21 cellular contexts compared by ENCODE assay signal in the genomic region with DNA sequence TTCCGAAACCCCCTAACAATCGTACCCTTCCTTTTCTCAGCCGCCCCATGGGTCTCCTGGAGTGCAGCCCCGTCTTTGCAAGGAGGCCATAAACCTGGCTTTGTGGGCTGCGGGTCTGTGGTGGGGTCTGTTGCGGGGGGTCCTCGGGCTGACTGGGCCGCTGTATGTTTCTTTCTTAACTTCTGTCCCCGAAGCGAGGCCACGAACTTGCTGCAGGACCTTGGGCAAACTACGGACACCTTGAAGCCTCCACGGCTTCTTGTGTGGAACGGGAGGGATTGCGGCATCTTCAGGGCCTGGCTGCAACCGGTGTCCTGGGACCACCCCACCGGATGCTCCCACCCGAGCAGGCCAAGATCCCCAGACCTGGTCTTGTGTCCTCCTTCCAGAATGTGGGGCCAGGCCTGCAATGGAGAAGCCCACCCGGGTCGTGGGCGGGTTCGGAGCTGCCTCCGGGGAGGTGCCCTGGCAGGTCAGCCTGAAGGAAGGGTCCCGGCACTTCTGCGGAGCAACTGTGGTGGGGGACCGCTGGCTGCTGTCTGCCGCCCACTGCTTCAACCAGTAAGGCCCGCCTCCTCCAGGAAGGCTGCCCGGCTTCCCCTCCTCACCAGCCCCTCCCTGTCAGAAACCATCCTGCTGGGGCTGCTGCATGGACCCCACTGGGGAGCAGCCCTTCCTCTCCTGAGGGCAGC. TPM values are rescaled to one million over a fixed set of nuclear protein-coding genes. Genes with fewer than 3 reads are reported as not detected.
DNase-seq lines count a peak whose midpoint lies in the region; ATAC-seq, FAIRE-seq and TF ChIP-seq lines count a peak whose summit lies in the region.
"Had no signal": no experiment of that assay in that cellular context is flagged by ENCODE, and none has a peak within 500 bp of the region (broad histone marks: within the 10 kb centered on the region; RNA-seq: fewer than 3 reads in every experiment).

No MANE protein-coding gene starts in this region.

- no peak overlapping the region for H2AFZ ChIP-seq in GM23338
- H2AFZ ChIP-seq in H1 (ENCODE audit: low read length): no peak overlapping the region
- no peak overlapping the region for H2AFZ ChIP-seq in PC-3 (ENCODE audit: low read length)

- no peak overlapping the region for H2AK5ac ChIP-seq in H1 (ENCODE audit: low read depth, low read length)

- no peaks in the 10 kb centered on the region for H3K36me3 ChIP-seq in GM23338 (ENCODE audit: insufficient read depth)
- no peaks in the 10 kb centered on the region; a peak in 2 of 8 replicates for H3K36me3 ChIP-seq in H1 (ENCODE audit: control insufficient read depth in 2 of 4, insufficient read depth in 4 of 4, low read length in 3 of 4)
- no peaks in the 10 kb centered on the region for H3K36me3 ChIP-seq in PC-3 (ENCODE audit: low read depth, low read length)

- no peak overlapping the region for H2BK15ac ChIP-seq in H1 (ENCODE audit: low read length)

- H3K27ac ChIP-seq in A549 (no peak overlapping the region), GM23338 (ENCODE audit: low read depth) (no peak overlapping the region), H1 (ENCODE audit: low read depth, low read length) (no peak overlapping the region), PC-3 (ENCODE audit: low read length) (no peak overlapping the region)
- H3K27ac ChIP-seq: SK-N-MC had no signal

- H4K20me1 ChIP-seq in GM23338 (replicated peaks; ENCODE audit: insufficient read depth): no peaks in the 10 kb centered on the region
- peaks cover 0 to 1% of the 10 kb centered on the region in 2 experiments for H4K20me1 ChIP-seq in H1 (replicated peaks in 1 of 2; ENCODE audit: control insufficient read depth in 1 of 2, insufficient read depth in 2 of 2, low read length in 2 of 2)
- no peaks in the 10 kb centered on the region for H4K20me1 ChIP-seq in PC-3 (ENCODE audit: low read length)

- H3K4me3 Mint-ChIP-seq in GM23338: no peak overlapping the region
- no peak overlapping the region for H3K4me3 Mint-ChIP-seq in nephron progenitor cell
- H3K4me3 Mint-ChIP-seq: CD4-positive, alpha-beta memory T cell had no signal

- no peak overlapping the region for H2BK120ac ChIP-seq in H1 (replicated peaks; ENCODE audit: low read depth, low read length)

- intact Hi-C loops in PC-3 (cut with micrococcal nuclease): no loop called here

- TF ChIP-seq POLR2A in A549 (IDR thresholded peaks at IDR 0.05; ENCODE audit: low read length): no peak
- TF ChIP-seq POLR2A in H1 (IDR thresholded peaks at IDR 0.05; ENCODE audit: control extremely low read depth in 1 of 2, low read depth in 2 of 2, low read length in 2 of 2): no peak

- H3K27me3 Mint-ChIP-seq in GM23338 (ENCODE audit: insufficient read depth, low read depth, poor library complexity) (peaks cover 13% of the 10 kb centered on the region), nephron progenitor cell (ENCODE audit: low read depth, poor library complexity) (peaks cover 7% of the 10 kb centered on the region)

- H3K23me2 ChIP-seq in H1 (ENCODE audit: low read depth, low read length): no peaks in the 10 kb centered on the region

- DNase-seq in A549 (ENCODE audit: low read depth in 1 of 2, low spot score in 1 of 2) (no peak), GM23338 (ENCODE audit: low spot score) (peak; percentile 35), H1 (ENCODE audit: low read depth in 1 of 2, low spot score in 2 of 2) (peak in 1 of 2 experiments; percentile 52), nephron progenitor cell (no peak), frontal cortex (ENCODE audit: low spot score in 2 of 2) (no peak), PC-3 (no peak), GM10266 (ENCODE audit: extremely low spot score) (no peak)
- DNase-seq: AML-193; CD4-positive, alpha-beta memory T cell; DMS79 treated with DMSO at 0.1 percent for 48 hours; KBM-7; NCI-H146; NCI-H2107; NCI-H226; NCI-H526 had no signal

- no peaks in the 10 kb centered on the region for H3K79me2 ChIP-seq in GM23338 (replicated peaks; ENCODE audit: insufficient read depth)
- no peaks in the 10 kb centered on the region for H3K79me2 ChIP-seq in H1 (ENCODE audit: control insufficient read depth in 1 of 2, insufficient read depth in 2 of 2, low read length in 2 of 2)
- H3K79me2 ChIP-seq in PC-3 (ENCODE audit: low read length): no peaks in the 10 kb centered on the region

- no peak for TF ChIP-seq RAD21 in A549 (conservative IDR thresholded peaks at IDR 0.05 in 1 of 2, IDR thresholded peaks at IDR 0.05 in 1 of 2)
- no peak for TF ChIP-seq RAD21 in H1 (IDR thresholded peaks at IDR 0.05 in 1 of 2, conservative IDR thresholded peaks at IDR 0.05 in 1 of 2; ENCODE audit: low read depth in 2 of 2, low read length in 2 of 2)

- H3K9ac ChIP-seq in H1 (replicated peaks in 1 of 4; ENCODE audit: extremely low read depth in 1 of 4, low read depth in 3 of 4, low read length in 3 of 4) (no peak overlapping the region), PC-3 (ENCODE audit: low read length) (no peak overlapping the region)

- H3K56ac ChIP-seq in H1 (replicated peaks; ENCODE audit: insufficient read length, low read depth, low read length): no peak overlapping the region

- peak overlapping the region; percentile 57 for H4K8ac ChIP-seq in H1 (ENCODE audit: extremely low read depth, insufficient read depth, low read length)

- H3K4me3 ChIP-seq in A549: no peak overlapping the region
- H3K4me3 ChIP-seq in GM23338: no peak overlapping the region
- H3K4me3 ChIP-seq in H1 (ENCODE audit: extremely low read depth in 1 of 4, insufficient read depth in 2 of 4, low read depth in 3 of 4, low read length in 4 of 4): no peak overlapping the region
- no peak overlapping the region for H3K4me3 ChIP-seq in PC-3 (ENCODE audit: low read length)
- H3K4me3 ChIP-seq: HAP-1, SK-N-MC had no signal

- H3K14ac ChIP-seq in H1 (ENCODE audit: insufficient read length): no peak overlapping the region

- no peaks in the 10 kb centered on the region for H3K79me1 ChIP-seq in H1 (ENCODE audit: low read depth, low read length)

- H3K9me3 ChIP-seq in A549 (no peaks in the 10 kb centered on the region), H1 (ENCODE audit: insufficient read depth in 2 of 2, low read depth in 1 of 2, low read length in 1 of 2) (no peaks in the 10 kb centered on the region), PC-3 (ENCODE audit: low read length) (no peaks in the 10 kb centered on the region)
- H3K9me3 ChIP-seq: HAP-1 had no signal

- H3K4me1 ChIP-seq in A549: no peaks in the 10 kb centered on the region
- no peaks in the 10 kb centered on the region for H3K4me1 ChIP-seq in GM23338 (ENCODE audit: insufficient read depth)
- peaks cover 0 to 4% (median 0%) of the 10 kb centered on the region in 4 experiments; a peak in 2 of 7 replicates for H3K4me1 ChIP-seq in H1 (replicated peaks in 1 of 4; ENCODE audit: control insufficient read depth in 3 of 4, insufficient read depth in 4 of 4, low read length in 3 of 4)
- no peaks in the 10 kb centered on the region for H3K4me1 ChIP-seq in PC-3 (ENCODE audit: insufficient read depth, low read length)
- H3K4me1 ChIP-seq: HAP-1 had no signal

- no peak overlapping the region for H2BK5ac ChIP-seq in H1 (ENCODE audit: low read depth, low read length)

- CTCF ChIA-PET in A549 (lab: Yijun Ruan, JAX) (interaction anchor here (0.9 to 1.0 kb wide), 2 partner anchors 17 to 199 kb away, joined by 3 read pairs; no protein-coding TSS in a partner anchor), H1 (lab: Charles Lee; ENCODE audit: partially characterized antibody) (interaction anchor here (1.1 to 2.0 kb wide), 2 partner anchors 11 to 17 kb away, joined by 3 to 6 read pairs; no protein-coding TSS in a partner anchor), PC-3 (lab: Charles Lee) (no interaction called here)

- H3K18ac ChIP-seq in H1 (ENCODE audit: extremely low read depth, low read length): no peak overlapping the region

- no peak overlapping the region for H2BK20ac ChIP-seq in H1 (ENCODE audit: low read length)

- TF ChIP-seq EP300 in A549 (IDR thresholded peaks at IDR 0.05) (no peak), H1 (IDR thresholded peaks at IDR 0.05; ENCODE audit: borderline replicate concordance in 1 of 2, low read depth in 2 of 2, low read length in 2 of 2) (no peak)

- H3K9me3 Mint-ChIP-seq in GM23338: peaks cover 3% of the 10 kb centered on the region; the same call in 2 of the 3 replicates
- H3K9me3 Mint-ChIP-seq in nephron progenitor cell: peaks cover 14% of the 10 kb centered on the region
- H3K9me3 Mint-ChIP-seq: CD4-positive, alpha-beta memory T cell had no signal

- POLR2A ChIA-PET in A549 (lab: Yijun Ruan, JAX): no interaction called here
- POLR2A ChIA-PET in H1 (lab: Charles Lee; ENCODE audit: partially characterized antibody): interaction anchor here (0.6 to 2.6 kb wide), 9 partner anchors 8 to 367 kb away, joined by 3 to 16 read pairs (median 4); partner anchors contain the start of genes GADD45B and TIMM13
- POLR2A ChIA-PET in PC-3 (lab: Charles Lee; ENCODE audit: unreplicated experiment): no interaction called here

- H3K36me3 Mint-ChIP-seq in GM23338 (ENCODE audit: low read depth) (peaks cover 4% of the 10 kb centered on the region; the same call in 2 of the 3 replicates), nephron progenitor cell (ENCODE audit: low read depth) (peaks cover 16% of the 10 kb centered on the region)

- TF ChIP-seq CTCF in A549 (IDR thresholded peaks at IDR 0.05) (no peak), GM23338 (conservative IDR thresholded peaks at IDR 0.05; ENCODE audit: low read depth in 2 of 2) (no peak), H1 (IDR thresholded peaks at IDR 0.05; ENCODE audit: control extremely low read depth in 1 of 3, insufficient read depth in 1 of 3, low read depth in 1 of 3, low read length in 3 of 3) (no peak), nephron progenitor cell (IDR thresholded peaks at IDR 0.05) (no peak), PC-3 (conservative IDR thresholded peaks at IDR 0.05; ENCODE audit: low read depth, low read length) (no peak), GM10266 (IDR thresholded peaks at IDR 0.05; ENCODE audit: control insufficient read depth, insufficient read depth, low read depth, missing control alignments) (no peak)

- no peaks in the 10 kb centered on the region for H3K4me1 Mint-ChIP-seq in GM23338
- no peaks in the 10 kb centered on the region for H3K4me1 Mint-ChIP-seq in nephron progenitor cell

- H3K27ac Mint-ChIP-seq in GM23338 (no peak overlapping the region), nephron progenitor cell (peak overlapping the region; percentile 57)

- no peak for FAIRE-seq in A549 (lab: Jason Lieb, UNC)
- FAIRE-seq in H1 (lab: Jason Lieb, UNC): no peak
- FAIRE-seq in frontal cortex (lab: Jason Lieb, UNC): no peak
- FAIRE-seq: D721Med, G401.6 had no signal

- H4K91ac ChIP-seq in H1 (replicated peaks; ENCODE audit: insufficient read length, low read length): no peak overlapping the region

- H3F3A ChIP-seq in GM23338 (replicated peaks; ENCODE audit: low read depth) (no peaks in the 10 kb centered on the region), PC-3 (ENCODE audit: low read length, unreplicated experiment) (no peaks in the 10 kb centered on the region)

- H3K4ac ChIP-seq in H1 (replicated peaks; ENCODE audit: insufficient read length, low read depth, low read length): no peak overlapping the region

- BruUV-seq in PC-3 (replicated peaks; lab: Mats Ljungman, UMichigan): no TSS peak

- no peak overlapping the region for H4K5ac ChIP-seq in H1 (ENCODE audit: insufficient read length, low read depth, low read length)

- H3K23ac ChIP-seq in H1 (ENCODE audit: insufficient read length): no peak overlapping the region

- no peak overlapping the region for H2BK12ac ChIP-seq in H1 (ENCODE audit: low read depth, low read length)

- 93% methylated on average over 25 of the region's 29 CpGs for WGBS in A549 (ENCODE audit: missing lambda C conversion rate)
- WGBS in H1 (ENCODE audit: extremely low coverage in 1 of 2, insufficient coverage in 1 of 2, insufficient read length in 1 of 2, insufficient replicate concordance in 2 of 2, low coverage in 1 of 2, low lambda C conversion rate in 2 of 2, missing lambda C conversion rate in 1 of 2), 2 experiments: 84% methylated on average over 28 of the region's 29 CpGs; no CpG with 5 or more reads in 1 of the 2 experiments

- H3K27me3 ChIP-seq in GM23338 (ENCODE audit: insufficient read depth) (no peaks in the 10 kb centered on the region), H1 (replicated peaks in 1 of 4; ENCODE audit: control insufficient read depth in 3 of 4, extremely low read depth in 1 of 4, insufficient read depth in 3 of 4, low read length in 3 of 4) (no peaks in the 10 kb centered on the region; a peak in 2 of 7 replicates), PC-3 (ENCODE audit: low read length) (no peaks in the 10 kb centered on the region)

- no peaks in the 10 kb centered on the region for H3K9me2 ChIP-seq in GM23338 (ENCODE audit: insufficient read depth)
- no peaks in the 10 kb centered on the region for H3K9me2 ChIP-seq in PC-3 (replicated peaks; ENCODE audit: low read length)

- ATAC-seq in A549 (0 out of 6 replicates have a peak, but pooled peaks of 1 of the 2 experiments have one; percentile 15), GM23338 (peak; percentile 84), PC-3 (no peak), GM19467 (IDR thresholded peaks at IDR 0.05; ENCODE audit: unreplicated experiment) (no peak)

- H3K4me2 ChIP-seq in A549 (no peak overlapping the region), GM23338 (no peak overlapping the region), H1 (ENCODE audit: insufficient read depth in 1 of 2, low read depth in 2 of 2, low read length in 2 of 2) (no peak overlapping the region), PC-3 (ENCODE audit: low read length) (no peak overlapping the region)

RNA-seq across cellular contexts. Expression of gene TIMM13, which starts 12.0 kb away (rescaled TPM):
- polyA plus RNA-seq in A549 (2011; rRNA removed) (23.9 and 24.7 TPM in 2 replicates), A549 (2017; fragmentation: RNase III; extraction: RNeasy Plus Mini Kit Qiagen cat#74134 plus additional on column Dnase treatment) (73.6 to 85.7 TPM (median 81.2 TPM) in 3 replicates), GM23338 (2016; fragmentation: Nextera tagmentation; extraction: Ambion mirVana) (347 TPM in 2 replicates), H1 (2011; rRNA removed) (270 and 410 TPM in 2 replicates)
- polyA plus RNA-seq in A549 (2012; cell fraction: cytosol; rRNA removed): 128 and 159 TPM in 2 replicates
- 95.9 and 129 TPM in 2 replicates for polyA plus RNA-seq in A549 (2012; cell fraction: nucleus; rRNA removed)
- polyA minus RNA-seq in A549 (2011; rRNA and poly(A)+ RNA removed): 5.7 and 9.2 TPM in 2 replicates
- total RNA-seq in GM23338 (2014; rRNA removed; shearing (Covaris generic)): 118 and 140 TPM in 2 replicates
- total RNA-seq in H1 (2021; fragmentation: NEBNext Ultra II Directional; extraction: Animal tissue kit (Norgen Biotek cat#: 25700)): 275 and 277 TPM in 2 replicates
- 254 TPM for polyA plus RNA-seq in H1 (2011; cell fraction: cytosol; rRNA removed)
- polyA plus RNA-seq in H1 (2011; cell fraction: nucleus; rRNA removed): 186 TPM
- polyA plus RNA-seq in H1 (2012, experiment 1 of 2): 148 to 224 TPM (median 214 TPM) in 4 replicates
- polyA plus RNA-seq in H1 (2012, experiment 2 of 2): 148 TPM
- 160 TPM for polyA plus RNA-seq in H1 (2013, experiment 1 of 2)
- polyA plus RNA-seq in H1 (2013, experiment 2 of 2): 179 TPM
- 17.5 and 28.6 TPM in 2 replicates for polyA minus RNA-seq in H1 (2011; rRNA and poly(A)+ RNA removed)
- 87.3 TPM for polyA minus RNA-seq in H1 (2011; cell fraction: cytosol; rRNA and poly(A)+ RNA removed)
- polyA minus RNA-seq in H1 (2011; cell fraction: nucleus; rRNA and poly(A)+ RNA removed): 60.6 TPM
- total RNA-seq in frontal cortex (18.3 TPM), PC-3 (2014; rRNA removed) (129 and 131 TPM in 2 replicates)

RNA-seq across cellular contexts. Expression of gene LMNB2, which starts 41.3 kb away (rescaled TPM):
- polyA plus RNA-seq in A549 (2011; rRNA removed): 53.5 and 54.6 TPM in 2 replicates
- 96.0 and 132 TPM in 2 replicates for polyA plus RNA-seq in A549 (2012; cell fraction: cytosol; rRNA removed)
- 167 and 168 TPM in 2 replicates for polyA plus RNA-seq in A549 (2012; cell fraction: nucleus; rRNA removed)
- 93.6 to 105 TPM (median 97.7 TPM) in 3 replicates for polyA plus RNA-seq in A549 (2017; fragmentation: RNase III; extraction: RNeasy Plus Mini Kit Qiagen cat#74134 plus additional on column Dnase treatment)
- 53.1 and 60.5 TPM in 2 replicates for polyA minus RNA-seq in A549 (2011; rRNA and poly(A)+ RNA removed)
- total RNA-seq in GM23338 (2014; rRNA removed; shearing (Covaris generic)): 190 and 255 TPM in 2 replicates
- 40.1 and 40.9 TPM in 2 replicates for polyA plus RNA-seq in GM23338 (2016; fragmentation: Nextera tagmentation; extraction: Ambion mirVana)
- 177 and 179 TPM in 2 replicates for total RNA-seq in H1 (2021; fragmentation: NEBNext Ultra II Directional; extraction: Animal tissue kit (Norgen Biotek cat#: 25700))
- 287 and 360 TPM in 2 replicates for polyA plus RNA-seq in H1 (2011; rRNA removed)
- polyA plus RNA-seq in H1 (2011; cell fraction: cytosol; rRNA removed): 196 TPM
- 187 TPM for polyA plus RNA-seq in H1 (2011; cell fraction: nucleus; rRNA removed)
- 154 to 165 TPM (median 162 TPM) in 4 replicates for polyA plus RNA-seq in H1 (2012, experiment 1 of 2)
- polyA plus RNA-seq in H1 (2012, experiment 2 of 2): 174 TPM
- polyA plus RNA-seq in H1 (2013, experiment 1 of 2): 97.9 TPM
- polyA plus RNA-seq in H1 (2013, experiment 2 of 2): 98.3 TPM
- 105 and 122 TPM in 2 replicates for polyA minus RNA-seq in H1 (2011; rRNA and poly(A)+ RNA removed)
- 69.9 TPM for polyA minus RNA-seq in H1 (2011; cell fraction: cytosol; rRNA and poly(A)+ RNA removed)
- polyA minus RNA-seq in H1 (2011; cell fraction: nucleus; rRNA and poly(A)+ RNA removed): 36.0 TPM
- 46.9 TPM for total RNA-seq in frontal cortex
- 220 and 327 TPM in 2 replicates for total RNA-seq in PC-3 (2014; rRNA removed)

RNA-seq across cellular contexts. Expression of gene TMPRSS9, which starts 55.4 kb away (rescaled TPM):
- polyA plus RNA-seq in A549 (2011; rRNA removed): 0.01 TPM in 1 of 2 replicates, not detected in the other
- 0.01 TPM in 2 replicates for polyA plus RNA-seq in A549 (2012; cell fraction: cytosol; rRNA removed)
- 0.11 and 0.36 TPM in 2 replicates for polyA plus RNA-seq in A549 (2012; cell fraction: nucleus; rRNA removed)
- 0.04 TPM in 1 of 3 replicates, not detected in the others for polyA plus RNA-seq in A549 (2017; fragmentation: RNase III; extraction: RNeasy Plus Mini Kit Qiagen cat#74134 plus additional on column Dnase treatment)
- not detected in 2 replicates for polyA minus RNA-seq in A549 (2011; rRNA and poly(A)+ RNA removed)
- total RNA-seq in GM23338 (2014; rRNA removed; shearing (Covaris generic)): 0.16 and 0.28 TPM in 2 replicates
- 0.05 and 0.38 TPM in 2 replicates for polyA plus RNA-seq in GM23338 (2016; fragmentation: Nextera tagmentation; extraction: Ambion mirVana)
- 0.19 and 0.33 TPM in 2 replicates for total RNA-seq in H1 (2021; fragmentation: NEBNext Ultra II Directional; extraction: Animal tissue kit (Norgen Biotek cat#: 25700))
- 0.15 and 0.33 TPM in 2 replicates for polyA plus RNA-seq in H1 (2011; rRNA removed)
- polyA plus RNA-seq in H1 (2011; cell fraction: cytosol; rRNA removed): 0.44 TPM
- 3.6 TPM for polyA plus RNA-seq in H1 (2011; cell fraction: nucleus; rRNA removed)
- 0.46 to 0.84 TPM (median 0.66 TPM) in 4 replicates for polyA plus RNA-seq in H1 (2012, experiment 1 of 2)
- polyA plus RNA-seq in H1 (2012, experiment 2 of 2): 0.12 TPM
- 0.08 TPM for polyA plus RNA-seq in H1 (2013, experiment 1 of 2)
- polyA plus RNA-seq in H1 (2013, experiment 2 of 2): 0.09 TPM
- polyA minus RNA-seq in H1 (2011; rRNA and poly(A)+ RNA removed): 0.10 and 0.32 TPM in 2 replicates
- polyA minus RNA-seq in H1 (2011; cell fraction: cytosol; rRNA and poly(A)+ RNA removed): 0.37 TPM
- 1.1 TPM for polyA minus RNA-seq in H1 (2011; cell fraction: nucleus; rRNA and poly(A)+ RNA removed)
- 0.41 TPM for total RNA-seq in frontal cortex
- 0.17 TPM in 1 of 2 replicates, not detected in the other for total RNA-seq in PC-3 (2014; rRNA removed)
- total RNA-seq: CD4-positive, alpha-beta memory T cell; HT1080 had no signal
- polyA plus RNA-seq: CD4-positive, alpha-beta memory T cell had no signal
